ENCODE assay signal across 8 cellular contexts in genomic region chr2:63588385-63589147, GRCh38. TPM values are rescaled to one million over a fixed set of nuclear protein-coding genes. Genes with fewer than 3 reads are reported as not detected.
DNase-seq lines count a peak whose midpoint lies in the region; ATAC-seq and TF ChIP-seq lines count a peak whose summit lies in the region.

MDH1 (plus strand) TSS chr2:63588963; CDS start chr2:63589044, 81 bp downstream.
WDPCP (minus strand) TSS chr2:63588477; CDS start chr2:63588271, 206 bp downstream.

- H3K27me3 ChIP-seq in HUES48 (ENCODE audit: control insufficient read depth, insufficient read depth, low read length) = no peaks in the 10 kb centered on the region
- H3K27me3 ChIP-seq in NT2/D1 (ENCODE audit: insufficient read depth, insufficient read length) = peaks cover 6% of the 10 kb centered on the region
- no peaks in the 10 kb centered on the region for H3K27me3 ChIP-seq in endodermal cell (ENCODE audit: control insufficient read depth, insufficient read depth, low read length, poor library complexity, severe bottlenecking)
- H3K27me3 ChIP-seq in mesendoderm (ENCODE audit: insufficient read depth, low read length, poor library complexity) = no peaks in the 10 kb centered on the region

- peaks cover 14% of the 10 kb centered on the region for H3K79me1 ChIP-seq in mesendoderm (ENCODE audit: low read length)

- peak within 1 kb of the TSS; percentile 15 for H3K23ac ChIP-seq in mesendoderm (ENCODE audit: low read length)

- H3K4ac ChIP-seq in mesendoderm (ENCODE audit: low read depth, low read length) = peak within 1 kb of the TSS; percentile 25

- H2BK120ac ChIP-seq in mesendoderm (ENCODE audit: low read depth, low read length) = no peak within 1 kb of the TSS

- peak within 1 kb of the TSS; percentile 94 for H3K27ac ChIP-seq in HUES48 (ENCODE audit: low read depth, low read length)
- H3K27ac ChIP-seq in endodermal cell (ENCODE audit: low read depth, low read length) = peak within 1 kb of the TSS; percentile 47
- H3K27ac ChIP-seq in mesendoderm (ENCODE audit: low read depth, low read length) = peak within 1 kb of the TSS; percentile 52

- BruUV-seq in Calu3 (replicated peaks; lab: Mats Ljungman, UMichigan) = no TSS peak

- H3K4me1 ChIP-seq in HUES48 (ENCODE audit: control insufficient read depth, insufficient read depth, low read length) = peaks cover 29% of the 10 kb centered on the region
- H3K4me1 ChIP-seq in NT2/D1 (ENCODE audit: insufficient read depth, insufficient read length) = no peaks in the 10 kb centered on the region
- peaks cover 9% of the 10 kb centered on the region for H3K4me1 ChIP-seq in endodermal cell (ENCODE audit: control insufficient read depth, insufficient read depth, low read length)
- peaks cover 5% of the 10 kb centered on the region for H3K4me1 ChIP-seq in mesendoderm (ENCODE audit: control insufficient read depth, low read depth, low read length)

- H3K4me2 ChIP-seq in mesendoderm (ENCODE audit: low read length) = peak within 1 kb of the TSS; percentile 90

- peaks cover 31% of the 10 kb centered on the region for H3K79me2 ChIP-seq in mesendoderm (ENCODE audit: control insufficient read depth, insufficient read depth, low read length)

- H3K9me3 Mint-ChIP-seq in Calu3 (ENCODE audit: low read depth, unreplicated experiment) (no peaks in the 10 kb centered on the region), endodermal cell (no peaks in the 10 kb centered on the region)

- H3K9ac ChIP-seq in HUES48 (ENCODE audit: low read depth, low read length) = peak within 1 kb of the TSS; percentile 83
- peak within 1 kb of the TSS; percentile 86 for H3K9ac ChIP-seq in NT2/D1 (ENCODE audit: insufficient read length, low read depth)
- H3K9ac ChIP-seq in endodermal cell (ENCODE audit: extremely low read depth, low read length, poor library complexity, severe bottlenecking) = peak within 1 kb of the TSS; percentile 76
- H3K9ac ChIP-seq in mesendoderm (ENCODE audit: low read length) = peak within 1 kb of the TSS; percentile 93

- DNase-seq in Calu3 (peak; percentile 92), NT2/D1 (ENCODE audit: low read depth, low spot score) (peak; percentile 98), endodermal cell (peak; percentile 98), mesendoderm (peak; percentile 100)
- peak; percentile 91 for DNase-seq in activated CD8-positive, alpha-beta memory T cell treated with anti-CD3 and anti-CD28 coated beads, Interleukin-2, amount 50 U/mL, for 24 hours (ENCODE audit: extremely low read depth)
- peak; percentile 83 for DNase-seq in stimulated activated CD8-positive, alpha-beta memory T cell treated with anti-CD3 and anti-CD28 coated beads, Interleukin-12 subunit alpha, Interleukin-12 subunit beta, amount 100 ng/mL, for 4 hours (ENCODE audit: low read depth)

- H3K4me3 ChIP-seq in HUES48 (ENCODE audit: low read depth, low read length) (peak within 1 kb of the TSS; percentile 91), NT2/D1 (ENCODE audit: insufficient read length, low read depth) (peak within 1 kb of the TSS; percentile 66), endodermal cell (ENCODE audit: low read length) (peak within 1 kb of the TSS; percentile 97), mesendoderm (ENCODE audit: low read length) (peak within 1 kb of the TSS; percentile 92)

- H2BK15ac ChIP-seq in mesendoderm (replicated peaks; ENCODE audit: low read depth) = no peak within 1 kb of the TSS

- H3K36me3 Mint-ChIP-seq in Calu3 (ENCODE audit: insufficient read depth, unreplicated experiment) = peaks cover 38% of the 10 kb centered on the region
- peaks cover 9% of the 10 kb centered on the region for H3K36me3 Mint-ChIP-seq in endodermal cell (ENCODE audit: low read depth)

- H3K27ac Mint-ChIP-seq in Calu3 (ENCODE audit: unreplicated experiment) = peak within 1 kb of the TSS; percentile 93
- peak within 1 kb of the TSS; percentile 96 for H3K27ac Mint-ChIP-seq in endodermal cell

- TF ChIP-seq CTCF in Calu3 (IDR thresholded peaks at IDR 0.05; ENCODE audit: unreplicated experiment) = no peak
- TF ChIP-seq CTCF in endodermal cell (conservative IDR thresholded peaks at IDR 0.05) = no peak

- ATAC-seq in GM21423 (IDR thresholded peaks at IDR 0.05; ENCODE audit: unreplicated experiment) = peak; percentile 83

- H3K36me3 ChIP-seq in HUES48 (ENCODE audit: control insufficient read depth, insufficient read depth, low read length) (peaks cover 33% of the 10 kb centered on the region), NT2/D1 (ENCODE audit: insufficient read depth, insufficient read length, low read length) (peaks cover 21% of the 10 kb centered on the region), endodermal cell (ENCODE audit: control insufficient read depth, insufficient read depth, low read length) (peaks cover 17% of the 10 kb centered on the region), mesendoderm (ENCODE audit: control insufficient read depth, insufficient read depth, low read length) (peaks cover 1% of the 10 kb centered on the region)

- H3K9me3 ChIP-seq in HUES48 (ENCODE audit: control insufficient read depth, insufficient read depth, low read length) (no peaks in the 10 kb centered on the region), NT2/D1 (ENCODE audit: insufficient read depth, low read length) (no peaks in the 10 kb centered on the region), endodermal cell (ENCODE audit: control insufficient read depth, low read length) (no peaks in the 10 kb centered on the region)

- intact Hi-C loops in Calu3 (cut with micrococcal nuclease; ENCODE audit: unreplicated experiment) = loop anchor here (10.0 kb wide), 1 partner anchor 296 kb away; no protein-coding TSS in a partner anchor

- peak within 1 kb of the TSS; percentile 91 for H3K4me3 Mint-ChIP-seq in Calu3 (ENCODE audit: low read depth, unreplicated experiment)
- peak within 1 kb of the TSS; percentile 96 for H3K4me3 Mint-ChIP-seq in endodermal cell

- CTCF ChIA-PET in Calu3 (lab: Charles Lee) = interaction anchor here (0.6 to 1.9 kb wide), 7 partner anchors 8 to 329 kb away, joined by 3 to 5 read pairs (median 3); no protein-coding TSS in a partner anchor

- no peak within 1 kb of the TSS for H4K8ac ChIP-seq in mesendoderm (ENCODE audit: low read depth, low read length)

- H3K27me3 Mint-ChIP-seq in Calu3 (ENCODE audit: unreplicated experiment) (no peaks in the 10 kb centered on the region), endodermal cell (ENCODE audit: insufficient read depth) (no peaks in the 10 kb centered on the region)

- peak within 1 kb of the TSS; percentile 12 for H3K18ac ChIP-seq in mesendoderm (ENCODE audit: low read length)

- 0% methylated on average over 28 to 44 of the region's 44 CpGs for WGBS in endodermal cell (ENCODE audit: insufficient coverage in 1 of 2, insufficient read length in 1 of 2), 2 experiments
- WGBS in mesendoderm (ENCODE audit: extremely low coverage, insufficient coverage, low lambda C conversion rate) = no CpG with 5 or more reads among the region's 44 CpGs

- no peak within 1 kb of the TSS for H4K5ac ChIP-seq in mesendoderm (ENCODE audit: low read length)

- peak within 1 kb of the TSS; percentile 47 for H2BK5ac ChIP-seq in mesendoderm (ENCODE audit: low read length)

- H3K4me1 Mint-ChIP-seq in Calu3 (ENCODE audit: low read depth, unreplicated experiment) = peaks cover 18% of the 10 kb centered on the region
- peaks cover 23% of the 10 kb centered on the region for H3K4me1 Mint-ChIP-seq in endodermal cell

- no peak within 1 kb of the TSS for H2AK5ac ChIP-seq in mesendoderm (ENCODE audit: low read length)

- peak within 1 kb of the TSS; percentile 94 for H3K56ac ChIP-seq in mesendoderm (ENCODE audit: low read length)

RNA-seq across cellular contexts. Expression of gene MDH1, which starts in this region (rescaled TPM):
- total RNA-seq in Calu3 (2022) (149 and 154 TPM in 2 replicates), endodermal cell (100 to 1,000 TPM; 160 to 259 TPM)
- polyA plus RNA-seq in endodermal cell (2013, experiment 1 of 2) = 235 TPM
- polyA plus RNA-seq in endodermal cell (2013, experiment 2 of 2) = 226 TPM
- 202 TPM for polyA plus RNA-seq in mesendoderm (2013, experiment 1 of 2)
- 203 TPM for polyA plus RNA-seq in mesendoderm (2013, experiment 2 of 2)

RNA-seq across cellular contexts. Expression of gene WDPCP, which starts in this region (rescaled TPM):
- 7.4 and 9.0 TPM in 2 replicates for total RNA-seq in Calu3 (2022)
- 10 to 100 TPM; 11.8 to 25.1 TPM for total RNA-seq in endodermal cell
- 6.9 TPM for polyA plus RNA-seq in endodermal cell (2013, experiment 1 of 2)
- polyA plus RNA-seq in endodermal cell (2013, experiment 2 of 2) = 8.1 TPM
- 9.4 TPM for polyA plus RNA-seq in mesendoderm (2013, experiment 1 of 2)
- polyA plus RNA-seq in mesendoderm (2013, experiment 2 of 2) = 9.5 TPM

Comparison
In these comparisons a context has a peak if more than half of its experiments do, and no peak if none do; other contexts are left out.
1. Peak in every context shown above with its lines: DNase-seq, ATAC-seq, H3K4me3 ChIP-seq and H3K27ac ChIP-seq.